ENCODE assay signal across 13 cellular contexts in genomic region chr10:22684707-22685106, GRCh38. TPM values are rescaled to one million over a fixed set of nuclear protein-coding genes. Genes with fewer than 3 reads are reported as not detected.
DNase-seq lines count a peak whose midpoint lies in the region; ATAC-seq and TF ChIP-seq lines count a peak whose summit lies in the region.
"Had no signal": no experiment of that assay in that cellular context is flagged by ENCODE, and none has a peak within 500 bp of the region (broad histone marks: within the 10 kb centered on the region; RNA-seq: fewer than 3 reads in every experiment).

No MANE protein-coding gene starts in this region.

- H3K9me2 ChIP-seq in PC-3 (replicated peaks; ENCODE audit: low read length): no peaks in the 10 kb centered on the region

- H2AFZ ChIP-seq in mammary epithelial cell (ENCODE audit: low read depth, low read length): no peak overlapping the region
- no peak overlapping the region for H2AFZ ChIP-seq in PC-3 (ENCODE audit: low read length)

- H3K27ac ChIP-seq in mammary epithelial cell (ENCODE audit: insufficient read depth, low read depth, low read length): no peak overlapping the region
- peak overlapping the region; percentile 100 for H3K27ac ChIP-seq in PC-3 (ENCODE audit: low read length)
- peak overlapping the region; percentile 93 for H3K27ac ChIP-seq in effector memory CD4-positive, alpha-beta T cell (ENCODE audit: insufficient read depth, low read length, poor library complexity, severe bottlenecking)

- H3K27me3 ChIP-seq in mammary epithelial cell (ENCODE audit: insufficient read depth, low read length) (no peaks in the 10 kb centered on the region), PC-3 (ENCODE audit: low read length) (no peaks in the 10 kb centered on the region)
- no peaks in the 10 kb centered on the region for H3K27me3 ChIP-seq in effector memory CD4-positive, alpha-beta T cell (replicated peaks; ENCODE audit: control insufficient read depth, insufficient read depth, low read length, poor library complexity, severe bottlenecking)
- H3K27me3 ChIP-seq: stomach had no signal

- H3F3A ChIP-seq in PC-3 (ENCODE audit: low read length, unreplicated experiment): peaks cover 16% of the 10 kb centered on the region

- BruUV-seq in MCF 10A (replicated peaks; lab: Mats Ljungman, UMichigan): no TSS peak
- no TSS peak for BruUV-seq in mammary epithelial cell (replicated peaks; lab: Mats Ljungman, UMichigan)
- no TSS peak for BruUV-seq in PC-3 (replicated peaks; lab: Mats Ljungman, UMichigan)

- dilution Hi-C loops in mammary epithelial cell (cut with HindIII; ENCODE audit: low sequenced_read_pairs): no loop called here

- H3K36me3 Mint-ChIP-seq in MCF 10A (ENCODE audit: insufficient read depth, unreplicated experiment): peaks cover 5% of the 10 kb centered on the region

- H4K20me1 ChIP-seq in mammary epithelial cell (ENCODE audit: insufficient read depth, low read length): no peaks in the 10 kb centered on the region
- no peaks in the 10 kb centered on the region for H4K20me1 ChIP-seq in PC-3 (ENCODE audit: low read length)

- no peak for DNase-seq in MCF 10A (ENCODE audit: unreplicated experiment)
- DNase-seq in mammary epithelial cell: no peak
- DNase-seq in PC-3: peak; percentile 11
- DNase-seq in effector memory CD4-positive, alpha-beta T cell: no peak
- no peak for DNase-seq in head of caudate nucleus
- DNase-seq in GM03348 (ENCODE audit: low spot score): no peak
- DNase-seq: activated CD4-positive, alpha-beta T cell treated with anti-CD3 and anti-CD28 coated beads, Interleukin-2, amount 50 U/mL, for 48 hours; NCI-H2107; stomach had no signal

- intact Hi-C loops in MCF 10A (cut with micrococcal nuclease) (loop anchor here (5.0 kb wide), 1 partner anchor 62 kb away; no protein-coding TSS in a partner anchor), mammary epithelial cell (cut with micrococcal nuclease) (loop anchor here (5.0 kb wide), 1 partner anchor 62 kb away; no protein-coding TSS in a partner anchor), PC-3 (cut with micrococcal nuclease) (no loop called here), head of caudate nucleus (cut with DNase I) (no loop called here)

- H3K27me3 Mint-ChIP-seq in MCF 10A (ENCODE audit: insufficient read depth, unreplicated experiment): no peaks in the 10 kb centered on the region
- H3K27me3 Mint-ChIP-seq: dendritic cell treated with granulocyte-macrophage colony-stimulating factor and Interleukin-4, amounts not matched to agents 40 ng/mL and 50 ng/mL, for 4 days; progenitor cell of endocrine pancreas had no signal

- TF ChIP-seq CTCF in MCF 10A (IDR thresholded peaks at IDR 0.05; ENCODE audit: unreplicated experiment) (no peak), mammary epithelial cell (conservative IDR thresholded peaks at IDR 0.05 in 1 of 2, IDR thresholded peaks at IDR 0.05 in 1 of 2; ENCODE audit: extremely low read depth in 1 of 2, insufficient read depth in 1 of 2, low read depth in 1 of 2, low read length in 2 of 2) (no peak), PC-3 (conservative IDR thresholded peaks at IDR 0.05; ENCODE audit: low read depth, low read length) (no peak)

- H3K9ac ChIP-seq in mammary epithelial cell (ENCODE audit: insufficient read depth, low read length) (no peak overlapping the region), PC-3 (ENCODE audit: low read length) (peak overlapping the region; percentile 94; the same call in 1 of the 2 replicates)

- H3K36me3 ChIP-seq in mammary epithelial cell (ENCODE audit: insufficient read depth, low read length) (no peaks in the 10 kb centered on the region), PC-3 (ENCODE audit: low read depth, low read length) (no peaks in the 10 kb centered on the region)
- H3K36me3 ChIP-seq in effector memory CD4-positive, alpha-beta T cell (ENCODE audit: control insufficient read depth, insufficient read depth, low read length): no peaks in the 10 kb centered on the region
- H3K36me3 ChIP-seq: stomach had no signal

- H3K4me3 ChIP-seq in mammary epithelial cell (replicated peaks in 1 of 3; ENCODE audit: insufficient read depth in 1 of 3, low read depth in 2 of 3, low read length in 3 of 3) (no peak overlapping the region), PC-3 (ENCODE audit: low read length) (no peak overlapping the region)
- H3K4me3 ChIP-seq in effector memory CD4-positive, alpha-beta T cell (ENCODE audit: insufficient read depth, low read depth, low read length, poor library complexity, severe bottlenecking): no peak overlapping the region
- H3K4me3 ChIP-seq: stomach had no signal

- no peak for ATAC-seq in PC-3
- ATAC-seq in HG03095 (IDR thresholded peaks at IDR 0.05; ENCODE audit: unreplicated experiment): no peak
- no peak for ATAC-seq in GM21367 (IDR thresholded peaks at IDR 0.05; ENCODE audit: unreplicated experiment)

- no peaks in the 10 kb centered on the region for H3K9me3 ChIP-seq in mammary epithelial cell (replicated peaks; ENCODE audit: insufficient read depth, low read length)
- H3K9me3 ChIP-seq in PC-3 (ENCODE audit: low read length): no peaks in the 10 kb centered on the region
- no peaks in the 10 kb centered on the region for H3K9me3 ChIP-seq in effector memory CD4-positive, alpha-beta T cell (ENCODE audit: control insufficient read depth, low read length)
- H3K9me3 ChIP-seq: stomach had no signal

- CTCF ChIA-PET in MCF 10A (lab: Yijun Ruan, JAX) (no interaction called here), mammary epithelial cell (lab: Charles Lee; ENCODE audit: low non-redundant PET) (no interaction called here), PC-3 (lab: Charles Lee) (no interaction called here)

- in situ Hi-C loops in mammary epithelial cell (cut with MboI; ENCODE audit: low sequenced_read_pairs in 2 of 2): no loop called here

- peaks cover 63% of the 10 kb centered on the region for H3K79me2 ChIP-seq in mammary epithelial cell (ENCODE audit: insufficient read depth, low read length)
- H3K79me2 ChIP-seq in PC-3 (ENCODE audit: low read length): peaks cover 80% of the 10 kb centered on the region

- peak overlapping the region; percentile 88 for H3K27ac Mint-ChIP-seq in MCF 10A (ENCODE audit: low read depth, unreplicated experiment)

- H3K4me3 Mint-ChIP-seq in MCF 10A (ENCODE audit: unreplicated experiment): no peak overlapping the region
- H3K4me3 Mint-ChIP-seq: dendritic cell treated with granulocyte-macrophage colony-stimulating factor and Interleukin-4, amounts not matched to agents 40 ng/mL and 50 ng/mL, for 4 days had no signal

- POLR2A ChIA-PET in MCF 10A (lab: Yijun Ruan, JAX): interaction anchor here (0.6 to 1.0 kb wide), 3 partner anchors 13 to 64 kb away, joined by 3 to 4 read pairs (median 3); no protein-coding TSS in a partner anchor
- POLR2A ChIA-PET in PC-3 (lab: Charles Lee; ENCODE audit: unreplicated experiment): no interaction called here

- 99% methylated on average over 5 of the region's 5 CpGs for WGBS in mammary epithelial cell (ENCODE audit: low coverage, missing lambda C conversion rate)

- H3K9me3 Mint-ChIP-seq in MCF 10A (ENCODE audit: unreplicated experiment): no peaks in the 10 kb centered on the region
- H3K9me3 Mint-ChIP-seq: dendritic cell treated with granulocyte-macrophage colony-stimulating factor and Interleukin-4, amounts not matched to agents 40 ng/mL and 50 ng/mL, for 4 days had no signal

- peaks cover 40% of the 10 kb centered on the region for H3K4me1 ChIP-seq in mammary epithelial cell (ENCODE audit: insufficient read depth, low read length)
- H3K4me1 ChIP-seq in PC-3 (ENCODE audit: insufficient read depth, low read length): peaks cover 51% of the 10 kb centered on the region
- peaks cover 81% of the 10 kb centered on the region for H3K4me1 ChIP-seq in effector memory CD4-positive, alpha-beta T cell (ENCODE audit: control insufficient read depth, insufficient read depth, low read length, poor library complexity, severe bottlenecking)

- H3K4me2 ChIP-seq in mammary epithelial cell (ENCODE audit: insufficient read depth, low read depth, low read length): no peak overlapping the region
- H3K4me2 ChIP-seq in PC-3 (ENCODE audit: low read length): peak overlapping the region; percentile 97; the same call in 1 of the 2 replicates

- peaks cover 33% of the 10 kb centered on the region for H3K4me1 Mint-ChIP-seq in MCF 10A (ENCODE audit: insufficient read depth, unreplicated experiment)

RNA-seq across cellular contexts. Expression of gene PIP4K2A, which starts 29.7 kb away (rescaled TPM):
- total RNA-seq in MCF 10A (2022): 24.2 and 27.5 TPM in 2 replicates
- total RNA-seq in mammary epithelial cell: 10 to 100 TPM in 1 of 2 donors, 1 to 10 TPM in 1; 7.2 to 13.4 TPM
- polyA plus RNA-seq in mammary epithelial cell: 5.2 TPM
- 8.7 TPM for polyA minus RNA-seq in mammary epithelial cell
- 20.2 and 22.6 TPM in 2 replicates for total RNA-seq in PC-3 (2014; rRNA removed)

Comparison
In these comparisons a context has a peak if more than half of its experiments do, and no peak if none do; other contexts are left out.
1. intact Hi-C loops: an anchor here in MCF 10A (5.0 kb wide) and mammary epithelial cell (5.0 kb wide); none called in PC-3 and head of caudate nucleus.